In the genomic region with DNA sequence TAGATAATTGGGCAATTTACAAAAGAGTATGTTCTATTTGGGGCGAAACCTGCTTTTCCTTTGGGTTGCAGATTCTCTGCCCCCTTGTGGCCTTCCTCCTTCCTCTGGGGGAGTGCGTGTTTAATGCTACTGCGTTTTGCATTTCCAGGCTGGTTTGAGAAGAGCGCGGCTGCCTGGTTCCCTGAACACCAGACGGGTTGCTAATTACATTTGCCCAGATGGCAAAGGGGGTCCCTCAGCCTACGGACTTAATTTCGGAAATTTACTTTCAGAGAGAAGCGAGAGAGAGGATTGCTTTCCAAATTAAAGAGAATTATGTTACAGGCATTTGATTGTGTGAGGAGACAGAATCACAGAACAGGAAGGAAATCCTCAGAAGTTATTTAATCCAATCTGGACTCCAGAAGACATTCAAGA, we compare ENCODE assay signal across 1 cellular context.
TF ChIP-seq lines count a peak whose summit lies in the region.

No MANE protein-coding gene starts in this region.

TF ChIP-seq in SK-N-SH treated with all-trans-retinoic acid at 6 μM for 48 hours, 23 proteins besides CTCF, POLR2A, EP300 and RAD21 (continued from another document):
- TF ChIP-seq, protein P1, sequence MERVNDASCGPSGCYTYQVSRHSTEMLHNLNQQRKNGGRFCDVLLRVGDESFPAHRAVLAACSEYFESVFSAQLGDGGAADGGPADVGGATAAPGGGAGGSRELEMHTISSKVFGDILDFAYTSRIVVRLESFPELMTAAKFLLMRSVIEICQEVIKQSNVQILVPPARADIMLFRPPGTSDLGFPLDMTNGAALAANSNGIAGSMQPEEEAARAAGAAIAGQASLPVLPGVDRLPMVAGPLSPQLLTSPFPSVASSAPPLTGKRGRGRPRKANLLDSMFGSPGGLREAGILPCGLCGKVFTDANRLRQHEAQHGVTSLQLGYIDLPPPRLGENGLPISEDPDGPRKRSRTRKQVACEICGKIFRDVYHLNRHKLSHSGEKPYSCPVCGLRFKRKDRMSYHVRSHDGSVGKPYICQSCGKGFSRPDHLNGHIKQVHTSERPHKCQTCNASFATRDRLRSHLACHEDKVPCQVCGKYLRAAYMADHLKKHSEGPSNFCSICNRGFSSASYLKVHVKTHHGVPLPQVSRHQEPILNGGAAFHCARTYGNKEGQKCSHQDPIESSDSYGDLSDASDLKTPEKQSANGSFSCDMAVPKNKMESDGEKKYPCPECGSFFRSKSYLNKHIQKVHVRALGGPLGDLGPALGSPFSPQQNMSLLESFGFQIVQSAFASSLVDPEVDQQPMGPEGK (CRISPR knock-in tag; IDR thresholded peaks at IDR 0.05; ENCODE audit: borderline replicate concordance), result no peak
